Comparison of ENCODE assay signal across 9 cellular contexts in the genomic region with DNA sequence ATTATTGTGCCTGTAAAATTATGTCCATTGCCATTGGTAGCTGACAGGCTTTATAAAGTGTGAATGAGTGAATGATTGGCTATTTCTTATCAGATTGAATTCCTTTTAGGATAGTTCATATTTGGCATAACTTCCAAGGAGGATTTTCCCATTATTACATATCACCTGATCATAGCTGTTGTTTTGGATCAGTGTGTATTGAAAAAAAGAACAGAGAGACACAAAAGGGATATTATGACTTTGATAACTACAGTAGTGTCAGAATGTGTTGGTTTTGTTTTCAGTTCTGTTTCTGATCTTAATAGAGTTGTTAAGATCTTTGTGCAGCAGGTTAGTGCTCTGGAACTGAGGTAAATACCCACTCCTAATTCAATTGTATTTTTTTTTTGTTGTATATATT.
DNase-seq lines count a peak whose midpoint lies in the region; ATAC-seq, FAIRE-seq and TF ChIP-seq lines count a peak whose summit lies in the region.
"Had no signal": no experiment of that assay in that cellular context is flagged by ENCODE, and none has a peak within 500 bp of the region (broad histone marks: within the 10 kb centered on the region; RNA-seq: fewer than 3 reads in every experiment).

No MANE protein-coding gene starts in this region.

- FAIRE-seq in pancreas (lab: Jason Lieb, UNC) (no peak), urothelium cell line (lab: Jason Lieb, UNC) (no peak)

- no peaks in the 10 kb centered on the region for H3K27me3 ChIP-seq in pancreas

- no peaks in the 10 kb centered on the region for H3K36me3 ChIP-seq in pancreas

- peak overlapping the region in 2 of 4 donors; percentile 0 to 17 for H3K27ac ChIP-seq in pancreas
- H3K27ac ChIP-seq: WERI-Rb-1 had no signal

- intact Hi-C loops in pancreas (cut with DNase I), result no loop called here

- no peak overlapping the region for H3K4me3 ChIP-seq in pancreas

- peaks cover 0 to 29% (median 16%) of the 10 kb centered on the region in 3 donors for H3K4me1 ChIP-seq in pancreas

- ATAC-seq in GM18858 (IDR thresholded peaks at IDR 0.05; ENCODE audit: unreplicated experiment) (peak; percentile 89), GM21529 (IDR thresholded peaks at IDR 0.05; ENCODE audit: unreplicated experiment) (peak; percentile 93), HG03457 (IDR thresholded peaks at IDR 0.05; ENCODE audit: unreplicated experiment) (peak; percentile 68), pancreas (peak in 3 of 4 donors; percentile 32 to 53 (median 53))

- no peaks in the 10 kb centered on the region for H3K9me3 ChIP-seq in pancreas

- DNase-seq in pancreas, result no peak
- DNase-seq in urothelium cell line (ENCODE audit: low spot score), result no peak
- no peak for DNase-seq in activated gamma-delta T cell (lab: John Stamatoyannopoulos, UW)
- no peak for DNase-seq in NCI-H146 treated with DMSO at 0.1 percent for 48 hours (lab: John Stamatoyannopoulos, UW; ENCODE audit: unreplicated experiment)
- DNase-seq: NCI-H1694 treated with DMSO at 0.1 percent for 48 hours, WERI-Rb-1 had no signal

- TF ChIP-seq CTCF in pancreas (IDR thresholded peaks at IDR 0.05), result no peak
